In genomic region chr2:141557329-141558098, GRCh38 we compare ENCODE assay signal across 10 cellular contexts.
DNase-seq lines count a peak whose midpoint lies in the region; ATAC-seq and TF ChIP-seq lines count a peak whose summit lies in the region.
"Had no signal": no experiment of that assay in that cellular context is flagged by ENCODE, and none has a peak within 500 bp of the region (broad histone marks: within the 10 kb centered on the region; RNA-seq: fewer than 3 reads in every experiment).

No MANE protein-coding gene starts in this region.

- H3K4me3 Mint-ChIP-seq in stimulated activated memory B cell treated with anti-CD40 and anti-IgM and Interleukin-4, amounts not matched to agents 10 μg/mL and 1 μg/mL and 100 μg/mL, for 72 hours, result no peak overlapping the region

- no peak overlapping the region for H3K4me3 ChIP-seq in astrocyte of the spinal cord (ENCODE audit: low read depth, low read length)

- no peak overlapping the region for H3K27ac Mint-ChIP-seq in stimulated activated memory B cell treated with anti-CD40 and anti-IgM and Interleukin-4, amounts not matched to agents 10 μg/mL and 1 μg/mL and 100 μg/mL, for 72 hours

- no peaks in the 10 kb centered on the region for H3K27me3 Mint-ChIP-seq in stimulated activated memory B cell treated with anti-CD40 and anti-IgM and Interleukin-4, amounts not matched to agents 10 μg/mL and 1 μg/mL and 100 μg/mL, for 72 hours

- H3K4me1 Mint-ChIP-seq in stimulated activated memory B cell treated with anti-CD40 and anti-IgM and Interleukin-4, amounts not matched to agents 10 μg/mL and 1 μg/mL and 100 μg/mL, for 72 hours, result no peaks in the 10 kb centered on the region

- peak; percentile 46 for ATAC-seq in GM21423 (IDR thresholded peaks at IDR 0.05; ENCODE audit: unreplicated experiment)
- ATAC-seq in stimulated activated memory B cell treated with anti-CD40 and anti-IgM and Interleukin-4, amounts not matched to agents 10 μg/mL and 1 μg/mL and 100 μg/mL, for 72 hours, result peak; percentile 47

- H3K9me3 Mint-ChIP-seq in stimulated activated memory B cell treated with anti-CD40 and anti-IgM and Interleukin-4, amounts not matched to agents 10 μg/mL and 1 μg/mL and 100 μg/mL, for 72 hours, result no peaks in the 10 kb centered on the region

- peak; percentile 40 for DNase-seq in KG1 (lab: John Stamatoyannopoulos, UW)
- peak; percentile 96 for DNase-seq in astrocyte of the spinal cord (ENCODE audit: low read depth, low spot score)
- no peak for DNase-seq in SHP77 treated with DMSO at 0.1 percent for 48 hours (lab: John Stamatoyannopoulos, UW)
- no peak for DNase-seq in effector CD4-positive, alpha-beta T cell
- no peak for DNase-seq in NCI-H446 treated with DMSO at 0.1 percent for 48 hours (lab: John Stamatoyannopoulos, UW)
- no peak for DNase-seq in central memory CD4-positive, alpha-beta T cell
- DNase-seq: kidney, NCI-H1694 treated with DMSO at 0.1 percent for 48 hours had no signal

- no peaks in the 10 kb centered on the region for H3K36me3 Mint-ChIP-seq in stimulated activated memory B cell treated with anti-CD40 and anti-IgM and Interleukin-4, amounts not matched to agents 10 μg/mL and 1 μg/mL and 100 μg/mL, for 72 hours

- in situ Hi-C loops in astrocyte of the spinal cord (cut with HindIII; ENCODE audit: low sequenced_read_pairs), result no loop called here

- no peak for TF ChIP-seq CTCF in astrocyte of the spinal cord (IDR thresholded peaks at IDR 0.05; ENCODE audit: low read depth, low read length)

Comparison
In these comparisons a context has a peak if more than half of its experiments do, and no peak if none do; other contexts are left out.
1. DNase-seq: peak in KG1 (single experiment) and astrocyte of the spinal cord (single experiment); none in SHP77 treated with DMSO at 0.1 percent for 48 hours (single experiment), effector CD4-positive, alpha-beta T cell (single experiment), NCI-H446 treated with DMSO at 0.1 percent for 48 hours (single experiment) and central memory CD4-positive, alpha-beta T cell (single experiment).